ENCODE assay signal across 23 cellular contexts in genomic region chr17:40134184-40134583, GRCh38. TPM values are rescaled to one million over a fixed set of nuclear protein-coding genes. Genes with fewer than 3 reads are reported as not detected.
A peak's percentile ranks its signal among the peaks of the same experiment; 100 is the strongest.
DNase-seq lines count a peak whose midpoint lies in the region; ATAC-seq, FAIRE-seq and TF ChIP-seq lines count a peak whose summit lies in the region.
"Had no signal": no experiment of that assay in that cellular context is flagged by ENCODE, and none has a peak within 500 bp of the region (broad histone marks: within the 10 kb centered on the region; RNA-seq: fewer than 3 reads in every experiment).

No MANE protein-coding gene starts in this region.

- peak overlapping the region; percentile 61 for H3K27ac Mint-ChIP-seq in activated T-cell treated with anti-CD3 and anti-CD28 coated beads, Interleukin-2, amount 50 U/mL, for 24 hours
- peak overlapping the region; percentile 87 for H3K27ac Mint-ChIP-seq in T-helper 17 cell
- H3K27ac Mint-ChIP-seq: activated B cell treated with CpG ODN at 0.5 μM for 24 hours; T-helper 2 cell treated with Interferon-gamma antibody and Interleukin-4, amounts not matched to agents 5 μg/mL and 100 μg/mL, for 36 hours had no signal

- H3K23ac ChIP-seq in mesenchymal stem cell (ENCODE audit: low read length in 2 of 2): no peak overlapping the region

- H3K27me3 ChIP-seq in mesenchymal stem cell (ENCODE audit: control insufficient read depth in 1 of 2, insufficient read depth in 1 of 2, low read length in 2 of 2) (no peaks in the 10 kb centered on the region), small intestine (ENCODE audit: control insufficient read depth in 2 of 2, insufficient read depth in 2 of 2, low read length in 2 of 2) (no peaks in the 10 kb centered on the region)
- H3K27me3 ChIP-seq: ascending aorta, SJCRH30, testis had no signal

- H4K91ac ChIP-seq in mesenchymal stem cell (ENCODE audit: low read length): no peak overlapping the region

- H3K27me3 Mint-ChIP-seq in activated T-cell treated with anti-CD3 and anti-CD28 coated beads, Interleukin-2, amount 50 U/mL, for 24 hours: no peaks in the 10 kb centered on the region
- no peaks in the 10 kb centered on the region for H3K27me3 Mint-ChIP-seq in activated T-cell treated with anti-CD3 and anti-CD28 coated beads, Interleukin-2, amount 50 U/mL, for 4 hours (ENCODE audit: low read depth)
- no peaks in the 10 kb centered on the region for H3K27me3 Mint-ChIP-seq in T-helper 17 cell
- H3K27me3 Mint-ChIP-seq: activated B cell treated with CpG ODN at 0.5 μM for 24 hours had no signal

- H2AK5ac ChIP-seq in mesenchymal stem cell (ENCODE audit: low read length, severe bottlenecking): no peak overlapping the region

- H3K4me3 ChIP-seq in mesenchymal stem cell (ENCODE audit: insufficient read depth in 1 of 2, low read depth in 1 of 2, low read length in 2 of 2): no peak overlapping the region
- H3K4me3 ChIP-seq in small intestine (ENCODE audit: low read depth in 1 of 2, low read length in 2 of 2): no peak overlapping the region
- H3K4me3 ChIP-seq: ascending aorta, SJCRH30, skin epidermis, testis had no signal

- H3K4ac ChIP-seq in mesenchymal stem cell (ENCODE audit: low read depth in 1 of 2, low read length in 2 of 2): no peak overlapping the region

- ATAC-seq in activated T-cell treated with anti-CD3 and anti-CD28 coated beads, Interleukin-2, amount 50 U/mL, for 4 hours: no peak
- ATAC-seq in T-helper 17 cell (no peak), SK-N-SH treated with all-trans-retinoic acid at 6 μM for 48 hours (no peak), HG03139 (IDR thresholded peaks at IDR 0.05; ENCODE audit: unreplicated experiment) (no peak)

- H3K9me3 ChIP-seq in T-helper 17 cell (ENCODE audit: control insufficient read depth, low read length, poor library complexity, severe bottlenecking): no peaks in the 10 kb centered on the region
- no peaks in the 10 kb centered on the region for H3K9me3 ChIP-seq in mesenchymal stem cell (ENCODE audit: control insufficient read depth, low read length)
- H3K9me3 ChIP-seq in small intestine (ENCODE audit: control insufficient read depth, low read depth): no peaks in the 10 kb centered on the region
- H3K9me3 ChIP-seq: ascending aorta, SJCRH30, testis had no signal

- peaks cover 7% of the 10 kb centered on the region for H3K79me1 ChIP-seq in mesenchymal stem cell (replicated peaks; ENCODE audit: low read length, poor library complexity, severe bottlenecking)

- no peak overlapping the region for H2BK5ac ChIP-seq in mesenchymal stem cell (ENCODE audit: low read depth, low read length, poor library complexity, severe bottlenecking)

- no peak overlapping the region for H3K18ac ChIP-seq in mesenchymal stem cell (ENCODE audit: low read depth in 1 of 2, low read length in 2 of 2)

- peaks cover 21 to 90% of the 10 kb centered on the region in 2 experiments for H3K36me3 ChIP-seq in mesenchymal stem cell (ENCODE audit: control insufficient read depth in 1 of 2, insufficient read depth in 2 of 2, low read depth in 1 of 2, low read length in 2 of 2)
- H3K36me3 ChIP-seq in small intestine (ENCODE audit: control insufficient read depth in 2 of 2, insufficient read depth in 2 of 2, low read length in 2 of 2): peaks cover 8 to 24% of the 10 kb centered on the region in 2 donors

- H3K4me2 ChIP-seq in mesenchymal stem cell (ENCODE audit: low read length, poor library complexity, severe bottlenecking): no peak overlapping the region

- FAIRE-seq in small intestine (lab: Jason Lieb, UNC): no peak
- FAIRE-seq: colon had no signal

- peaks cover 27% of the 10 kb centered on the region for H3K4me1 Mint-ChIP-seq in activated T-cell treated with anti-CD3 and anti-CD28 coated beads, Interleukin-2, amount 50 U/mL, for 24 hours (ENCODE audit: low read depth)
- H3K4me1 Mint-ChIP-seq in activated T-cell treated with anti-CD3 and anti-CD28 coated beads, Interleukin-2, amount 50 U/mL, for 4 hours (ENCODE audit: low read depth): peaks cover 9% of the 10 kb centered on the region
- peaks cover 13% of the 10 kb centered on the region for H3K4me1 Mint-ChIP-seq in T-helper 17 cell

- H3K4me1 ChIP-seq in mesenchymal stem cell (ENCODE audit: control insufficient read depth, insufficient read depth, low read depth, low read length): peaks cover 3% of the 10 kb centered on the region
- no peaks in the 10 kb centered on the region for H3K4me1 ChIP-seq in small intestine (ENCODE audit: control insufficient read depth in 2 of 2, insufficient read depth in 1 of 2, low read depth in 1 of 2, low read length in 1 of 2)
- H3K4me1 ChIP-seq: SJCRH30 had no signal

- H3K36me3 Mint-ChIP-seq in activated T-cell treated with anti-CD3 and anti-CD28 coated beads, Interleukin-2, amount 50 U/mL, for 24 hours (ENCODE audit: low read depth): peaks cover 91% of the 10 kb centered on the region
- peaks cover 51% of the 10 kb centered on the region for H3K36me3 Mint-ChIP-seq in activated T-cell treated with anti-CD3 and anti-CD28 coated beads, Interleukin-2, amount 50 U/mL, for 4 hours (ENCODE audit: insufficient read depth)
- peaks cover 7% of the 10 kb centered on the region for H3K36me3 Mint-ChIP-seq in T-helper 17 cell (ENCODE audit: low read depth)

- no peak overlapping the region for H3K4me3 Mint-ChIP-seq in activated T-cell treated with anti-CD3 and anti-CD28 coated beads, Interleukin-2, amount 50 U/mL, for 24 hours
- H3K4me3 Mint-ChIP-seq in activated T-cell treated with anti-CD3 and anti-CD28 coated beads, Interleukin-2, amount 50 U/mL, for 4 hours: no peak overlapping the region
- H3K4me3 Mint-ChIP-seq in T-helper 17 cell: no peak overlapping the region
- H3K4me3 Mint-ChIP-seq: activated B cell treated with CpG ODN at 0.5 μM for 24 hours; T-helper 2 cell treated with Interferon-gamma antibody and Interleukin-4, amounts not matched to agents 5 μg/mL and 100 μg/mL, for 36 hours had no signal

- no peak overlapping the region for H2BK15ac ChIP-seq in mesenchymal stem cell (ENCODE audit: low read depth, poor library complexity, severe bottlenecking)

- H3K9me3 Mint-ChIP-seq in activated T-cell treated with anti-CD3 and anti-CD28 coated beads, Interleukin-2, amount 50 U/mL, for 24 hours: no peaks in the 10 kb centered on the region
- no peaks in the 10 kb centered on the region for H3K9me3 Mint-ChIP-seq in activated T-cell treated with anti-CD3 and anti-CD28 coated beads, Interleukin-2, amount 50 U/mL, for 4 hours
- H3K9me3 Mint-ChIP-seq: activated B cell treated with CpG ODN at 0.5 μM for 24 hours; T-helper 2 cell treated with Interferon-gamma antibody and Interleukin-4, amounts not matched to agents 5 μg/mL and 100 μg/mL, for 36 hours had no signal

- 95% methylated on average over 6 of the region's 7 CpGs for WGBS in mesenchymal stem cell
- WGBS in small intestine, 3 donors: 13 to 65% (median 52%) methylated on average over 7 of the region's 7 CpGs

- H3K27ac ChIP-seq in mesenchymal stem cell (ENCODE audit: low read length, poor library complexity, severe bottlenecking) (no peak overlapping the region), small intestine (ENCODE audit: low read depth in 1 of 2, low read length in 1 of 2) (peak overlapping the region; percentile 72)
- H3K27ac ChIP-seq: ascending aorta, C4-2B, SJCRH30, testis had no signal

- H3K9ac ChIP-seq in mesenchymal stem cell (ENCODE audit: low read length): peak overlapping the region; percentile 17

- no peak for DNase-seq in activated T-cell treated with anti-CD3 and anti-CD28 coated beads, Interleukin-2, amount 50 U/mL, for 24 hours
- DNase-seq in activated T-cell treated with anti-CD3 and anti-CD28 coated beads, Interleukin-2, amount 50 U/mL, for 4 hours: no peak
- DNase-seq in T-helper 17 cell (no peak), mesenchymal stem cell (no peak), small intestine (peak; percentile 91), NCI-H2107 treated with DMSO at 0.1 percent for 48 hours (lab: John Stamatoyannopoulos, UW; ENCODE audit: unreplicated experiment) (no peak)
- DNase-seq: activated B cell treated with CpG ODN at 0.5 μM for 24 hours; foreskin fibroblast; Karpas-422; kidney glomerular epithelial cell; NCI-H1092 treated with DMSO at 0.1 percent for 48 hours; NCI-H2081 treated with DMSO at 0.1 percent for 48 hours; NCI-H526 treated with DMSO at 0.1 percent for 48 hours; SJCRH30; stimulated activated CD4-positive, alpha-beta T cell treated with anti-CD3 and anti-CD28 coated beads, Interleukin-4, amount 100 ng/mL, for 24 hours; testis had no signal

- no peak overlapping the region for H2BK12ac ChIP-seq in mesenchymal stem cell (ENCODE audit: low read length in 2 of 2)

- H2BK120ac ChIP-seq in mesenchymal stem cell (ENCODE audit: low read depth, low read length): no peak overlapping the region

- H2AFZ ChIP-seq in mesenchymal stem cell (ENCODE audit: low read depth, low read length): no peak overlapping the region

- H3K14ac ChIP-seq in mesenchymal stem cell (ENCODE audit: low read length in 2 of 2): no peak overlapping the region

- H4K8ac ChIP-seq in mesenchymal stem cell (ENCODE audit: low read length): no peak overlapping the region

TF ChIP-seq in SK-N-SH treated with all-trans-retinoic acid at 6 μM for 48 hours, 23 proteins besides CTCF, POLR2A, EP300 and RAD21 (continues in another document):
- TF ChIP-seq PPARA (CRISPR knock-in tag; IDR thresholded peaks at IDR 0.05; ENCODE audit: borderline replicate concordance): no peak
- TF ChIP-seq ZFP30 (CRISPR knock-in tag; IDR thresholded peaks at IDR 0.05): no peak
- TF ChIP-seq BACH2 (CRISPR knock-in tag; IDR thresholded peaks at IDR 0.05; ENCODE audit: borderline replicate concordance): no peak
- no peak for TF ChIP-seq TCF4 (CRISPR knock-in tag; IDR thresholded peaks at IDR 0.05; ENCODE audit: borderline replicate concordance)

RNA-seq across cellular contexts. Expression of gene CASC3, which starts 6.2 kb away (rescaled TPM):
- 100 to 1,000 TPM; 100 to 108 (median 103) TPM for total RNA-seq in activated T-cell treated with anti-CD3 and anti-CD28 coated beads, Interleukin-2, amount 50 U/mL, for 4 hours
- total RNA-seq in T-helper 17 cell: 100 to 1,000 TPM; 168 to 176 TPM
- polyA plus RNA-seq in mesenchymal stem cell (2013, experiment 1 of 2): 35.8 TPM
- polyA plus RNA-seq in mesenchymal stem cell (2013, experiment 2 of 2): 33.7 TPM
- 10 to 100 TPM; 24.2 to 36.9 (median 28.6) TPM for polyA plus RNA-seq in small intestine

RNA-seq across cellular contexts. Expression of gene MSL1, which starts 12.4 kb away (rescaled TPM):
- total RNA-seq in activated T-cell treated with anti-CD3 and anti-CD28 coated beads, Interleukin-2, amount 50 U/mL, for 4 hours: 10 to 100 TPM; 63.3 to 68.5 (median 64.1) TPM
- 100 to 1,000 TPM; 101 to 106 TPM for total RNA-seq in T-helper 17 cell
- 67.5 TPM for polyA plus RNA-seq in mesenchymal stem cell (2013, experiment 1 of 2)
- polyA plus RNA-seq in mesenchymal stem cell (2013, experiment 2 of 2): 66.9 TPM
- polyA plus RNA-seq in small intestine: 10 to 100 TPM; 53.1 to 81.6 (median 57.0) TPM

RNA-seq across cellular contexts. Expression of gene NR1D1, which starts 33.8 kb away (rescaled TPM):
- total RNA-seq in activated T-cell treated with anti-CD3 and anti-CD28 coated beads, Interleukin-2, amount 50 U/mL, for 4 hours: 10 to 100 TPM; 12.6 to 16.0 (median 13.7) TPM
- total RNA-seq in T-helper 17 cell: 100 to 1,000 TPM; 102 to 145 TPM
- polyA plus RNA-seq in mesenchymal stem cell (2013, experiment 1 of 2): 6.1 TPM
- polyA plus RNA-seq in mesenchymal stem cell (2013, experiment 2 of 2): 5.5 TPM
- 10 to 100 TPM in 2 of 3 donors, 1 to 10 TPM in 1; 8.5 to 25.1 (median 15.7) TPM for polyA plus RNA-seq in small intestine

RNA-seq across cellular contexts. Expression of gene RAPGEFL1, which starts 43.1 kb away (rescaled TPM):
- 1 to 10 TPM; 5.7 to 6.7 (median 6.1) TPM for total RNA-seq in activated T-cell treated with anti-CD3 and anti-CD28 coated beads, Interleukin-2, amount 50 U/mL, for 4 hours
- total RNA-seq in T-helper 17 cell: 10 to 100 TPM in 1 of 2 donors, 1 to 10 TPM in 1; 6.9 to 10.5 TPM
- polyA plus RNA-seq in mesenchymal stem cell (2013, experiment 1 of 2): 1.5 TPM
- polyA plus RNA-seq in mesenchymal stem cell (2013, experiment 2 of 2): 1.4 TPM
- 100 to 1,000 TPM in 1 of 3 donors, 10 to 100 TPM in 2; 37.2 to 121 (median 78.6) TPM for polyA plus RNA-seq in small intestine

Comparison
In these comparisons a context has a peak if more than half of its experiments do, and no peak if none do; other contexts are left out.
1. RNA of gene NR1D1, which starts 33.8 kb away (total RNA-seq): 102 to 145 TPM in T-helper 17 cell; 12.6 to 16.0 TPM in activated T-cell treated with anti-CD3 and anti-CD28 coated beads, Interleukin-2, amount 50 U/mL, for 4 hours; every median in the first group is over 4 times any median in the second.